ENCODE assay signal across 9 cellular contexts in the genomic region with DNA sequence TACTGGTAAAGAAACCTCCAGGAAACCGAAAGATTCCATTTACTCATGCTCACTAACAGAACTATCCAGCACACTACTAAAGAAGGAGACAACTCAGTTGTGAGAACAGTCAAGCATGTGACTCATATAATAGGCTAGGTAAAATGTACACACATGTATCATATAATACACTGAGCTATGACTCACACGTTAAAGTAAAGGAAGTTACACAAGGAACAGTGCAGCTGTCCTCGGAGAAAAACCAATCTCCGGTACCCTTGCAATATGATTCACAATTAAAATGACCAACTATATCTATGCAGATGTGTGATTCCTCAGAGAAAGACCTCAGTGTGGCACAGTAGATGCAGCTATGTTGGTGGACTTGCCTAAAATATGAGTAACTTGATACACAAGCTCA.
A peak's percentile ranks its signal among the peaks of the same experiment; 100 is the strongest.
DNase-seq lines count a peak whose midpoint lies in the region; ATAC-seq and TF ChIP-seq lines count a peak whose summit lies in the region.
"Had no signal": no experiment of that assay in that cellular context is flagged by ENCODE, and none has a peak within 500 bp of the region (broad histone marks: within the 10 kb centered on the region; RNA-seq: fewer than 3 reads in every experiment).

No MANE protein-coding gene starts in this region.

- no peaks in the 10 kb centered on the region for H3F3A ChIP-seq in neural progenitor cell (ENCODE audit: low read depth)

- H4K20me1 ChIP-seq in neural progenitor cell (ENCODE audit: low read depth), result no peaks in the 10 kb centered on the region

- H3K4me1 Mint-ChIP-seq in neural progenitor cell, result peaks cover 4% of the 10 kb centered on the region

- no peak overlapping the region for H3K9ac ChIP-seq in neural progenitor cell

- H2AFZ ChIP-seq in neural progenitor cell (replicated peaks), result no peak overlapping the region

- no peak overlapping the region for H3K4me3 ChIP-seq in muscle layer of duodenum (ENCODE audit: low read depth in 1 of 2, low read length in 2 of 2)
- H3K4me3 ChIP-seq in neural progenitor cell, result no peak overlapping the region

- no peak for TF ChIP-seq CTCF in neural progenitor cell (IDR thresholded peaks at IDR 0.05)

- DNase-seq in COLO829 (ENCODE audit: low spot score) (peak; percentile 73), KBM-7 (peak; percentile 24), amniotic stem cell (lab: John Stamatoyannopoulos, UW) (peak; percentile 92), iPS-NIHi11 (ENCODE audit: low spot score) (no peak), NCI-H2227 treated with DMSO at 0.1 percent for 48 hours (lab: John Stamatoyannopoulos, UW) (no peak), neural progenitor cell (ENCODE audit: low spot score) (no peak)

- no peak for ATAC-seq in HG03135 (IDR thresholded peaks at IDR 0.05; ENCODE audit: unreplicated experiment)

- H3K9me3 ChIP-seq in muscle layer of duodenum (ENCODE audit: control insufficient read depth in 1 of 2, low read length in 2 of 2) (no peaks in the 10 kb centered on the region), neural progenitor cell (ENCODE audit: low read depth) (no peaks in the 10 kb centered on the region)

- no peaks in the 10 kb centered on the region for H3K9me3 Mint-ChIP-seq in neural progenitor cell
- H3K9me3 Mint-ChIP-seq: activated naive CD4-positive, alpha-beta T cell treated with anti-CD3 and anti-CD28 coated beads, Interleukin-2, amount 50 U/mL, for 24 hours had no signal

- no peak overlapping the region for H3K27ac Mint-ChIP-seq in neural progenitor cell
- H3K27ac Mint-ChIP-seq: activated naive CD4-positive, alpha-beta T cell treated with anti-CD3 and anti-CD28 coated beads, Interleukin-2, amount 50 U/mL, for 24 hours had no signal

- peaks cover 2% of the 10 kb centered on the region for H3K36me3 Mint-ChIP-seq in neural progenitor cell

- H3K27me3 Mint-ChIP-seq in neural progenitor cell (ENCODE audit: insufficient read depth, low read depth), result peaks cover 2% of the 10 kb centered on the region
- H3K27me3 Mint-ChIP-seq: activated naive CD4-positive, alpha-beta T cell treated with anti-CD3 and anti-CD28 coated beads, Interleukin-2, amount 50 U/mL, for 24 hours had no signal

- in situ Hi-C loops in KBM-7 (cut with MboI; ENCODE audit: low pct_unique_long_range_greater_than_20kb, low sequenced_read_pairs), result no loop called here

- H3K27me3 ChIP-seq in muscle layer of duodenum (ENCODE audit: low read depth, low read length), result no peaks in the 10 kb centered on the region
- no peaks in the 10 kb centered on the region for H3K27me3 ChIP-seq in neural progenitor cell

- H3K79me2 ChIP-seq in neural progenitor cell (ENCODE audit: low read depth), result no peaks in the 10 kb centered on the region

- H3K36me3 ChIP-seq in muscle layer of duodenum (ENCODE audit: control insufficient read depth in 1 of 2, insufficient read depth in 2 of 2, low read length in 2 of 2) (peaks cover 6 to 16% of the 10 kb centered on the region in 2 donors), neural progenitor cell (peaks cover 5% of the 10 kb centered on the region)

- no peak overlapping the region for H3K4me3 Mint-ChIP-seq in neural progenitor cell
- H3K4me3 Mint-ChIP-seq: activated naive CD4-positive, alpha-beta T cell treated with anti-CD3 and anti-CD28 coated beads, Interleukin-2, amount 50 U/mL, for 24 hours had no signal

- H3K4me1 ChIP-seq in muscle layer of duodenum (ENCODE audit: control insufficient read depth in 1 of 2, insufficient read depth in 2 of 2, low read length in 2 of 2) (peaks cover 0 to 4% of the 10 kb centered on the region in 2 donors), neural progenitor cell (no peaks in the 10 kb centered on the region)

- H3K27ac ChIP-seq in muscle layer of duodenum (ENCODE audit: low read length) (peak overlapping the region; percentile 47), neural progenitor cell (no peak overlapping the region)

- H3K4me2 ChIP-seq in neural progenitor cell, result no peak overlapping the region

Comparison
In these comparisons a context has a peak if more than half of its experiments do, and no peak if none do; other contexts are left out.
1. DNase-seq: peak in COLO829 (single experiment), KBM-7 (single experiment) and amniotic stem cell (single experiment); none in iPS-NIHi11 (single experiment), NCI-H2227 treated with DMSO at 0.1 percent for 48 hours (single experiment) and neural progenitor cell (single experiment).